Comparison of ENCODE assay signal across 28 cellular contexts in the genomic region with DNA sequence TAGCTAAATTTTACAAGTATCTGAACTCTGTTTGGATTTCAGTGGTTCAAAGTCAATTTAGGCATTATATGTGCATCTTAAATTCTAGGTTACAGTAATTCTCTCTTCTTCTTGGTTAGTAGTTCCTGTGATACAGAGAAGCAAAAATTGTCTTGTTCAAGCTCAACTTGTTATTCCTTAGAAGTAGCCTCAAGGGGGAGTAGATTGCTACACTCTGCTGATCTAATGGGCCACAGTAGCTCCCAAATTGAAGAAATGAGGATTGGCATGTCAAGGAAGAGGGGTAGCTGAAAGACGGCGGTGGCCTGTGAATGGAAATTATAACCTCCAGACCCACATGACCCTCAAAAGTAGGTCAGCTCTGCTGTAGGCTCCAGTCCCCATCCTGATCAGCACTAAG.
"Had no signal": no experiment of that assay in that cellular context is flagged by ENCODE, and none has a peak within 500 bp of the region (broad histone marks: within the 10 kb centered on the region; RNA-seq: fewer than 3 reads in every experiment).

No MANE protein-coding gene starts in this region.

- H3K36me3 Mint-ChIP-seq: naive thymus-derived CD8-positive, alpha-beta T cell; stimulated activated naive B cell treated with anti-CD40 and anti-IgM and Interleukin-4, amounts not matched to agents 10 μg/mL and 1 μg/mL and 100 μg/mL, for 72 hours had no signal

- H3K4me3 Mint-ChIP-seq: naive thymus-derived CD8-positive, alpha-beta T cell; nephron progenitor cell; stimulated activated naive B cell treated with anti-CD40 and anti-IgM and Interleukin-4, amounts not matched to agents 10 μg/mL and 1 μg/mL and 100 μg/mL, for 72 hours; stimulated activated naive CD8-positive, alpha-beta T cell treated with anti-CD3 and anti-CD28 coated beads, Interleukin-15, Interleukin-2, amounts not matched to agents 100 ng/mL and 50 ng/mL, for 24 hours had no signal

- H3K4me1 ChIP-seq: heart right ventricle, lower lobe of right lung, psoas muscle, spleen, tibial nerve, upper lobe of right lung, uterus had no signal

- H3K9me3 ChIP-seq: heart right ventricle, lower lobe of right lung, ovary, psoas muscle, sigmoid colon, spleen, thoracic aorta, tibial nerve, upper lobe of right lung, uterus had no signal

- FAIRE-seq: keratinocyte had no signal

- H3K27me3 ChIP-seq: heart right ventricle, ovary, sigmoid colon, tibial nerve, uterus had no signal

- H3K9me3 Mint-ChIP-seq: stimulated activated naive CD8-positive, alpha-beta T cell treated with anti-CD3 and anti-CD28 coated beads, Interleukin-15, Interleukin-2, amounts not matched to agents 100 ng/mL and 50 ng/mL, for 24 hours had no signal

- H3K27ac ChIP-seq: dorsolateral prefrontal cortex, epithelial cell of prostate, heart right ventricle, lower lobe of right lung, ovary, psoas muscle, sigmoid colon, skin epidermis, spleen, thoracic aorta, tibial nerve, upper lobe of right lung, uterus had no signal

- ATAC-seq: esophagus mucosa; heart right ventricle; left ventricle myocardium superior; lower lobe of right lung; naive thymus-derived CD8-positive, alpha-beta T cell; psoas muscle; right cardiac atrium; stimulated activated naive B cell treated with anti-CD40 and anti-IgM and Interleukin-4, amounts not matched to agents 10 μg/mL and 1 μg/mL and 100 μg/mL, for 72 hours; upper lobe of right lung had no signal

- H3K4me1 Mint-ChIP-seq: naive thymus-derived CD8-positive, alpha-beta T cell; stimulated activated naive B cell treated with anti-CD40 and anti-IgM and Interleukin-4, amounts not matched to agents 10 μg/mL and 1 μg/mL and 100 μg/mL, for 72 hours had no signal

- H3K36me3 ChIP-seq: heart right ventricle, lower lobe of right lung, ovary, sigmoid colon, spleen, thoracic aorta, tibial nerve, upper lobe of right lung, uterus had no signal

- DNase-seq: dorsolateral prefrontal cortex; effector CD4-positive, alpha-beta T cell; foreskin melanocyte; glutamatergic neuron; heart right ventricle; hippocampal formation; left ventricle myocardium superior; lower lobe of right lung; naive thymus-derived CD8-positive, alpha-beta T cell; nephron progenitor cell; occipital lobe; ovary; posterior cingulate gyrus; psoas muscle; right cardiac atrium; sigmoid colon; spleen; stimulated activated CD4-positive, alpha-beta T cell treated with anti-CD3 and anti-CD28 coated beads, Interleukin-4, amount 100 ng/mL, for 4 hours; stimulated activated naive B cell treated with anti-CD40 and anti-IgM and Interleukin-4, amounts not matched to agents 10 μg/mL and 1 μg/mL and 100 μg/mL, for 72 hours; upper lobe of right lung; uterus had no signal

- H3K27ac Mint-ChIP-seq: naive thymus-derived CD8-positive, alpha-beta T cell; nephron progenitor cell; stimulated activated naive B cell treated with anti-CD40 and anti-IgM and Interleukin-4, amounts not matched to agents 10 μg/mL and 1 μg/mL and 100 μg/mL, for 72 hours; stimulated activated naive CD8-positive, alpha-beta T cell treated with anti-CD3 and anti-CD28 coated beads, Interleukin-15, Interleukin-2, amounts not matched to agents 100 ng/mL and 50 ng/mL, for 24 hours had no signal

- H3K4me3 ChIP-seq: dorsolateral prefrontal cortex, heart right ventricle, lower lobe of right lung, ovary, psoas muscle, sigmoid colon, skin epidermis, spleen, thoracic aorta, tibial nerve, upper lobe of right lung, uterus had no signal
